1 cellular context compared by ENCODE assay signal in the genomic region with DNA sequence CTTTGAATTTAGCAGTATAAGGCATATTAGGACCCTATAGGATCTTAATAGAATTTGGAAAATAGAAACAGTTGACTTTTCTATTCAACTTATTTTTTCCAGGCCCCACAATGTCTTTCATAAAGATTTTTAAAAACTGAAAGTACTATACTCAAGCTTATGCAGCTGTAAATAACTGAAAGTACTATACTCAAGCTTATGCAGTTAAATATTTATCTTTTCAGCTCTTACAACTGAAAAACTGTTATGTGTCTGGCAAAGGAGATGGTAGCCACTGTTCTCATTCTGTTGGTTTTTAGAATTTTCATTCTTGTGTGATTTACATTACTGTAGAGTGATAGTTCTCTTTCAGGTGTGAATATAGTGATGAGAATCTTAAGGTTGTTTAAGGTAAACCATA.
TF ChIP-seq lines count a peak whose summit lies in the region.

No MANE protein-coding gene starts in this region.

TF ChIP-seq in GM23338, 12 proteins besides CTCF, POLR2A, EP300 and RAD21 (continued from another document):
- no peak for TF ChIP-seq STAT1 (IDR thresholded peaks at IDR 0.05; ENCODE audit: unreplicated experiment)
- no peak for TF ChIP-seq EZH2 (IDR thresholded peaks at IDR 0.05; ENCODE audit: low read depth, unreplicated experiment)
TF ChIP-seq in GM23338: peak in this region for 0.
